ENCODE assay signal across 9 cellular contexts in genomic region chr13:48054601-48055000, GRCh38.
"Had no signal": no experiment of that assay in that cellular context is flagged by ENCODE, and none has a peak within 500 bp of the region (broad histone marks: within the 10 kb centered on the region; RNA-seq: fewer than 3 reads in every experiment).

No MANE protein-coding gene starts in this region.

- H3K4me3 ChIP-seq: GM23248, HAP-1, K562 had no signal

- H3K4me1 ChIP-seq: HAP-1 had no signal

- H3K9me3 Mint-ChIP-seq: HFFc6 had no signal

- DNase-seq: GM23248, GOT3, H7, HFFc6 had no signal

- H3K27ac Mint-ChIP-seq: HFFc6 had no signal

- H3K9ac ChIP-seq: GM23248 had no signal

- ATAC-seq: HCT116, HepG2, K562 had no signal

- H3K27ac ChIP-seq: GM23248, HL-60 had no signal

- H3K4me3 Mint-ChIP-seq: HFFc6 had no signal
